Comparison of ENCODE assay signal across 8 cellular contexts in genomic region chr6:35318845-35319220, GRCh38. TPM values are rescaled to one million over a fixed set of nuclear protein-coding genes. Genes with fewer than 3 reads are reported as not detected.
A peak's percentile ranks its signal among the peaks of the same experiment; 100 is the strongest.
DNase-seq lines count a peak whose midpoint lies in the region; ATAC-seq, FAIRE-seq and TF ChIP-seq lines count a peak whose summit lies in the region.

No MANE protein-coding gene starts in this region.

- CTCF ChIA-PET in HepG2 (lab: Yijun Ruan, JAX; ENCODE audit: low intra/inter-chr PET ratio, low total read pairs): no interaction called here

- H3K36me3 ChIP-seq in HepG2 (replicated peaks in 1 of 2; ENCODE audit: control insufficient read depth in 1 of 2, insufficient read depth in 2 of 2, low read length in 2 of 2) (no peaks in the 10 kb centered on the region; a peak in 1 of 5 replicates), stomach smooth muscle (ENCODE audit: control insufficient read depth in 2 of 2, insufficient read depth in 2 of 2, low read length in 2 of 2) (no peaks in the 10 kb centered on the region)

- TF ChIP-seq EP300 in HepG2 (IDR thresholded peaks at IDR 0.05; ENCODE audit: low read depth in 2 of 2, low read length in 2 of 2) (no peak), HepG2 (CRISPR knock-in tag; IDR thresholded peaks at IDR 0.05; ENCODE audit: borderline replicate concordance) (no peak)

- H3K9me3 ChIP-seq in HepG2 (ENCODE audit: low read length): no peaks in the 10 kb centered on the region
- H3K9me3 ChIP-seq in stomach smooth muscle (ENCODE audit: control insufficient read depth in 2 of 2, low read length in 2 of 2): no peaks in the 10 kb centered on the region

- TF ChIP-seq CTCF in LNCaP clone FGC (IDR thresholded peaks at IDR 0.05; ENCODE audit: control insufficient read depth, extremely low read depth, insufficient read depth): no peak
- TF ChIP-seq CTCF in chondrocyte (IDR thresholded peaks at IDR 0.05): no peak
- no peak for TF ChIP-seq CTCF in HepG2 (CRISPR knock-in tag; IDR thresholded peaks at IDR 0.05)
- TF ChIP-seq CTCF in GM13976 (IDR thresholded peaks at IDR 0.05; ENCODE audit: borderline replicate concordance, control extremely low read depth, extremely low read depth, insufficient read depth, missing control alignments): no peak
- TF ChIP-seq CTCF in omental fat pad (IDR thresholded peaks at IDR 0.05): no peak

- H3K27me3 ChIP-seq in HepG2 (ENCODE audit: control insufficient read depth in 1 of 2, insufficient read depth in 2 of 2, low read length in 2 of 2) (no peaks in the 10 kb centered on the region), stomach smooth muscle (ENCODE audit: control insufficient read depth in 1 of 2, insufficient read depth in 2 of 2, low read length in 2 of 2) (no peaks in the 10 kb centered on the region)

- no peak for TF ChIP-seq RAD21 in HepG2 (CRISPR knock-in tag; IDR thresholded peaks at IDR 0.05)

- no peak for DNase-seq in LNCaP clone FGC (ENCODE audit: low read depth)
- DNase-seq in chondrocyte (ENCODE audit: low spot score): no peak
- peak; percentile 62 for DNase-seq in HepG2 (ENCODE audit: low spot score)
- DNase-seq in T1000 (lab: John Stamatoyannopoulos, UW): no peak
- no peak for DNase-seq in dedifferentiated amniotic fluid mesenchymal stem cell (ENCODE audit: extremely low spot score)
- no peak for DNase-seq in GM13976 (ENCODE audit: low spot score)
- no peak for DNase-seq in omental fat pad (ENCODE audit: low spot score)

- peak overlapping the region; percentile 93 for H3K4me3 Mint-ChIP-seq in chondrocyte (ENCODE audit: unreplicated experiment)

- in situ Hi-C loops in HepG2 (cut with HindIII; ENCODE audit: extremely low pct_ligation_motif_present, low pct_unique_long_range_greater_than_20kb) (loop anchor here (10.0 kb wide), 1 partner anchor 416 kb away; the partner anchor contains the start of gene ARMC12), GM13976 (cut with MboI; ENCODE audit: low sequenced_read_pairs, unreplicated experiment) (no loop called here)

- BruUV-seq in HepG2 (replicated peaks; lab: Mats Ljungman, UMichigan): TSS peak; percentile 80

- ATAC-seq in HepG2 (peak; percentile 31), omental fat pad (ENCODE audit: low FRiP score) (no peak)

- H3K36me3 Mint-ChIP-seq in chondrocyte (ENCODE audit: low read depth): peaks cover 2% of the 10 kb centered on the region

- H3K4me2 ChIP-seq in HepG2 (ENCODE audit: low read depth, low read length): peak overlapping the region; percentile 98

- H3K27me3 Mint-ChIP-seq in chondrocyte (ENCODE audit: low read depth): no peaks in the 10 kb centered on the region

- H4K20me1 ChIP-seq in HepG2 (ENCODE audit: insufficient read depth, low read length): no peaks in the 10 kb centered on the region

- peak overlapping the region; percentile 98 for H2AFZ ChIP-seq in HepG2 (ENCODE audit: low read length)

- H3K4me1 ChIP-seq in HepG2 (ENCODE audit: insufficient read depth, low read length): peaks cover 20% of the 10 kb centered on the region
- peaks cover 12% of the 10 kb centered on the region for H3K4me1 ChIP-seq in stomach smooth muscle (ENCODE audit: control insufficient read depth, insufficient read depth, low read length)

- TF ChIP-seq POLR2A in HepG2 (IDR thresholded peaks at IDR 0.05; ENCODE audit: insufficient read depth in 1 of 2, low read depth in 2 of 2, low read length in 2 of 2): no peak

- intact Hi-C loops in HepG2 (cut with micrococcal nuclease; ENCODE audit: unreplicated experiment): loop anchor here (1.0 kb wide), 1 partner anchor 22 kb away; the partner anchor contains the start of gene DEF6

- H3K27ac ChIP-seq in HepG2 (ENCODE audit: extremely low read length, insufficient read depth, low read length) (peak overlapping the region; percentile 70), stomach smooth muscle (ENCODE audit: low read length) (peak overlapping the region; percentile 24)

- peaks cover 3% of the 10 kb centered on the region for H3K9me3 Mint-ChIP-seq in chondrocyte (ENCODE audit: low read depth)

- peak overlapping the region; percentile 17; the same call in 1 of the 2 replicates for H3K4me3 ChIP-seq in LNCaP clone FGC (ENCODE audit: low read depth, low read length)
- peak overlapping the region; percentile 58 to 81 (median 61) for H3K4me3 ChIP-seq in HepG2 (replicated peaks in 1 of 3; ENCODE audit: insufficient read depth in 1 of 3, low read depth in 2 of 3, low read length in 3 of 3)
- H3K4me3 ChIP-seq in stomach smooth muscle (ENCODE audit: low read length in 2 of 2): peak overlapping the region; percentile 47 to 79

- peak overlapping the region; percentile 86 for H3K27ac Mint-ChIP-seq in chondrocyte (ENCODE audit: unreplicated experiment)

- peak; percentile 54 for FAIRE-seq in HepG2 (lab: Jason Lieb, UNC)

- H3K9ac ChIP-seq in HepG2 (ENCODE audit: insufficient read depth, low read depth, low read length) (peak overlapping the region; percentile 68), stomach smooth muscle (ENCODE audit: low read length in 2 of 2) (peak overlapping the region; percentile 39 to 72)

- peaks cover 16% of the 10 kb centered on the region for H3K4me1 Mint-ChIP-seq in chondrocyte (ENCODE audit: low read depth)

- H3K79me2 ChIP-seq in HepG2 (ENCODE audit: insufficient read depth, low read length): no peaks in the 10 kb centered on the region

- POLR2A ChIA-PET in HepG2 (lab: Yijun Ruan, JAX): interaction anchor here (0.8 to 2.0 kb wide), 13 partner anchors 8 to 179 kb away, joined by 3 to 12 read pairs (median 6); partner anchors contain the start of genes RPL10A and ZNF76

- 0% methylated on average over 8 of the region's 8 CpGs for WGBS in HepG2 (ENCODE audit: low lambda C conversion rate)

RNA-seq across cellular contexts. Expression of gene DEF6, which starts 21.2 kb away (rescaled TPM):
- total RNA-seq in chondrocyte (0.82 to 1.1 TPM (median 0.82 TPM) in 3 replicates), HepG2 (2016; rRNA removed; fragmentation: Illumina TruSeq; extraction: Trizol) (9.6 and 10.0 TPM in 2 replicates), omental fat pad (10 to 100 TPM in 2 of 4 donors, 1 to 10 TPM in 2; 6.6 to 17.4 (median 9.3) TPM)
- 1.9 and 2.1 TPM in 2 replicates for total RNA-seq in HepG2 (2016; cell fraction: cytosol; rRNA removed; fragmentation: Illumina TruSeq; extraction: Trizol; ENCODE audit: low read depth)
- 8.6 and 9.7 TPM in 2 replicates for total RNA-seq in HepG2 (2016; cell fraction: insoluble cytoplasmic fraction; rRNA removed; fragmentation: Illumina TruSeq; extraction: Trizol)
- 4.0 TPM in 2 replicates for total RNA-seq in HepG2 (2016; cell fraction: membrane; rRNA removed; fragmentation: Illumina TruSeq; extraction: Trizol)
- total RNA-seq in HepG2 (2016; cell fraction: nucleus; rRNA removed; fragmentation: Illumina TruSeq; extraction: Trizol): 10.5 and 10.6 TPM in 2 replicates
- 5.2 and 7.4 TPM in 2 replicates for polyA plus RNA-seq in HepG2 (2011; rRNA removed)
- polyA plus RNA-seq in HepG2 (2011; cell fraction: cytosol; rRNA removed): 4.6 and 6.6 TPM in 2 replicates
- polyA plus RNA-seq in HepG2 (2011; cell fraction: nucleus; rRNA removed): 18.1 and 24.9 TPM in 2 replicates
- 2.9 and 3.2 TPM in 2 replicates for polyA plus RNA-seq in HepG2 (2012)
- polyA plus RNA-seq in HepG2 (2016; cell fraction: cytosol; fragmentation: Illumina TruSeq; extraction: Trizol; ENCODE audit: low read depth): 1.6 and 1.7 TPM in 2 replicates
- 7.5 and 7.7 TPM in 2 replicates for polyA plus RNA-seq in HepG2 (2016; cell fraction: insoluble cytoplasmic fraction; fragmentation: Illumina TruSeq; extraction: Trizol; ENCODE audit: low read depth)
- 3.6 TPM in 2 replicates for polyA plus RNA-seq in HepG2 (2016; cell fraction: membrane; fragmentation: Illumina TruSeq; extraction: Trizol; ENCODE audit: low read depth)
- polyA plus RNA-seq in HepG2 (2016; cell fraction: nucleus; fragmentation: Illumina TruSeq; extraction: Trizol; ENCODE audit: insufficient read depth, low read depth): 24.8 and 26.1 TPM in 2 replicates
- polyA minus RNA-seq in HepG2 (2011; rRNA and poly(A)+ RNA removed; ENCODE audit: low replicate concordance): 0.30 and 9.6 TPM in 2 replicates
- polyA minus RNA-seq in HepG2 (2011; cell fraction: cytosol; rRNA and poly(A)+ RNA removed): 2.5 and 2.7 TPM in 2 replicates
- polyA minus RNA-seq in HepG2 (2011; cell fraction: nucleus; rRNA and poly(A)+ RNA removed): 4.6 and 5.2 TPM in 2 replicates

RNA-seq across cellular contexts. Expression of gene PPARD, which starts 23.5 kb away (rescaled TPM):
- total RNA-seq in chondrocyte (25.9 to 28.3 TPM (median 27.0 TPM) in 3 replicates), HepG2 (2016; rRNA removed; fragmentation: Illumina TruSeq; extraction: Trizol) (5.8 and 6.1 TPM in 2 replicates), omental fat pad (10 to 100 TPM in 3 of 4 donors, 1 to 10 TPM in 1; 6.4 to 37.6 (median 14.3) TPM)
- 2.7 and 2.8 TPM in 2 replicates for total RNA-seq in HepG2 (2016; cell fraction: cytosol; rRNA removed; fragmentation: Illumina TruSeq; extraction: Trizol; ENCODE audit: low read depth)
- total RNA-seq in HepG2 (2016; cell fraction: insoluble cytoplasmic fraction; rRNA removed; fragmentation: Illumina TruSeq; extraction: Trizol): 4.8 and 5.7 TPM in 2 replicates
- 6.6 and 7.6 TPM in 2 replicates for total RNA-seq in HepG2 (2016; cell fraction: membrane; rRNA removed; fragmentation: Illumina TruSeq; extraction: Trizol)
- total RNA-seq in HepG2 (2016; cell fraction: nucleus; rRNA removed; fragmentation: Illumina TruSeq; extraction: Trizol): 3.7 and 4.7 TPM in 2 replicates
- polyA plus RNA-seq in HepG2 (2011; rRNA removed): 13.3 and 16.2 TPM in 2 replicates
- 11.1 and 13.7 TPM in 2 replicates for polyA plus RNA-seq in HepG2 (2011; cell fraction: cytosol; rRNA removed)
- 26.3 and 29.6 TPM in 2 replicates for polyA plus RNA-seq in HepG2 (2011; cell fraction: nucleus; rRNA removed)
- 10.1 and 11.2 TPM in 2 replicates for polyA plus RNA-seq in HepG2 (2012)
- polyA plus RNA-seq in HepG2 (2016; cell fraction: cytosol; fragmentation: Illumina TruSeq; extraction: Trizol; ENCODE audit: low read depth): 1.9 and 2.4 TPM in 2 replicates
- polyA plus RNA-seq in HepG2 (2016; cell fraction: insoluble cytoplasmic fraction; fragmentation: Illumina TruSeq; extraction: Trizol; ENCODE audit: low read depth): 7.9 and 11.5 TPM in 2 replicates
- polyA plus RNA-seq in HepG2 (2016; cell fraction: membrane; fragmentation: Illumina TruSeq; extraction: Trizol; ENCODE audit: low read depth): 7.6 and 8.0 TPM in 2 replicates
- 16.8 and 19.6 TPM in 2 replicates for polyA plus RNA-seq in HepG2 (2016; cell fraction: nucleus; fragmentation: Illumina TruSeq; extraction: Trizol; ENCODE audit: insufficient read depth, low read depth)
- polyA minus RNA-seq in HepG2 (2011; rRNA and poly(A)+ RNA removed; ENCODE audit: low replicate concordance): 8.4 and 18.8 TPM in 2 replicates
- 6.6 and 6.9 TPM in 2 replicates for polyA minus RNA-seq in HepG2 (2011; cell fraction: cytosol; rRNA and poly(A)+ RNA removed)
- 5.6 and 5.7 TPM in 2 replicates for polyA minus RNA-seq in HepG2 (2011; cell fraction: nucleus; rRNA and poly(A)+ RNA removed)

RNA-seq across cellular contexts. Expression of gene ZNF76, which starts 59.3 kb away (rescaled TPM):
- 20.3 to 28.3 TPM (median 22.1 TPM) in 3 replicates for total RNA-seq in chondrocyte
- 11.8 and 13.2 TPM in 2 replicates for total RNA-seq in HepG2 (2016; rRNA removed; fragmentation: Illumina TruSeq; extraction: Trizol)
- total RNA-seq in HepG2 (2016; cell fraction: cytosol; rRNA removed; fragmentation: Illumina TruSeq; extraction: Trizol; ENCODE audit: low read depth): 11.7 and 12.1 TPM in 2 replicates
- 9.9 and 12.7 TPM in 2 replicates for total RNA-seq in HepG2 (2016; cell fraction: insoluble cytoplasmic fraction; rRNA removed; fragmentation: Illumina TruSeq; extraction: Trizol)
- 21.8 and 26.0 TPM in 2 replicates for total RNA-seq in HepG2 (2016; cell fraction: membrane; rRNA removed; fragmentation: Illumina TruSeq; extraction: Trizol)
- total RNA-seq in HepG2 (2016; cell fraction: nucleus; rRNA removed; fragmentation: Illumina TruSeq; extraction: Trizol): 9.5 and 10.9 TPM in 2 replicates
- polyA plus RNA-seq in HepG2 (2011; rRNA removed): 26.4 and 28.2 TPM in 2 replicates
- polyA plus RNA-seq in HepG2 (2011; cell fraction: cytosol; rRNA removed): 9.0 and 14.0 TPM in 2 replicates
- 128 and 139 TPM in 2 replicates for polyA plus RNA-seq in HepG2 (2011; cell fraction: nucleus; rRNA removed)
- polyA plus RNA-seq in HepG2 (2012): 15.4 and 17.3 TPM in 2 replicates
- polyA plus RNA-seq in HepG2 (2016; cell fraction: cytosol; fragmentation: Illumina TruSeq; extraction: Trizol; ENCODE audit: low read depth): 10.6 and 13.2 TPM in 2 replicates
- polyA plus RNA-seq in HepG2 (2016; cell fraction: insoluble cytoplasmic fraction; fragmentation: Illumina TruSeq; extraction: Trizol; ENCODE audit: low read depth): 14.5 and 16.3 TPM in 2 replicates
- polyA plus RNA-seq in HepG2 (2016; cell fraction: membrane; fragmentation: Illumina TruSeq; extraction: Trizol; ENCODE audit: low read depth): 22.8 and 27.0 TPM in 2 replicates
- polyA plus RNA-seq in HepG2 (2016; cell fraction: nucleus; fragmentation: Illumina TruSeq; extraction: Trizol; ENCODE audit: insufficient read depth, low read depth): 38.8 and 39.0 TPM in 2 replicates
- 25.8 and 37.6 TPM in 2 replicates for polyA minus RNA-seq in HepG2 (2011; rRNA and poly(A)+ RNA removed; ENCODE audit: low replicate concordance)
- 3.6 and 4.4 TPM in 2 replicates for polyA minus RNA-seq in HepG2 (2011; cell fraction: cytosol; rRNA and poly(A)+ RNA removed)
- polyA minus RNA-seq in HepG2 (2011; cell fraction: nucleus; rRNA and poly(A)+ RNA removed): 17.3 and 24.5 TPM in 2 replicates
- 10 to 100 TPM; 27.7 to 53.5 (median 33.6) TPM for total RNA-seq in omental fat pad
